Comparison of ENCODE assay signal across 16 cellular contexts in the genomic region with DNA sequence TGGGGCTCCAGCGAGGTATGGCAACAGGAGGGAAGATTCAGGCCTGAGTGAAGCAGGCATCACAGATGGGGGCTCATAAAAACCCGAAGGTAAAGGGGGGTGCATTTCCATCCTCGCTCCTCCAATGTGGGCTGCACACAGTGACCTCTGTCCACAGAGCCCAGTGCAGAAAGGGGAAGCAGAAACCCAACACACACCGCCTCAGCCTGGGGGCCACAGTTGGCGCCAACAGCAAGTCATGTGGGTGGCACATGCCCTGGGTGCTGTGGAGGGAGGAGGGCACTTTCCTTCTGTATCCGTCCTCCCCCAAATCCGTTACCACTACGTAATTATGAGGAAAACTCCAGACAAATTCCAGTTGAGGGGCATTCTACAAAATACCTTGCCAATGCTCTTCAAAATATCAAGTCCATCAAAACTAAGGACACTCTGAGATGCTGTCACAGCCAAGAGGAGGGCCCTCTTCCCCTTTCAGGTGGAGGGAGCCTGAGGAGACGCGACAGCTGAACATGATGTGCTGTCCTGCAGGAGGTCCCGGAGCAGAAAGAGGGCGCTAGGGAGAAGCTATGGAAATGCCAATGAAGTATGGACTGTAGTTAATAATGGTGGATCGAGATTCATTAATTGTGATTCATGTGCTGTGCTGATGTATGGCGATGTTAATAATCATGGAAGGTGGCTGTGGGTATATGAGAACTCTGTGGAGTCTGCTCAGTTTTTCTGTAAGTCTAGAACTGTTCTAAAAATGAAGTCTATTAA. TPM values are rescaled to one million over a fixed set of nuclear protein-coding genes. Genes with fewer than 3 reads are reported as not detected.
A peak's percentile ranks its signal among the peaks of the same experiment; 100 is the strongest.
DNase-seq lines count a peak whose midpoint lies in the region; TF ChIP-seq lines count a peak whose summit lies in the region.
"Had no signal": no experiment of that assay in that cellular context is flagged by ENCODE, and none has a peak within 500 bp of the region (broad histone marks: within the 10 kb centered on the region; RNA-seq: fewer than 3 reads in every experiment).

No MANE protein-coding gene starts in this region.

- peak overlapping the region; percentile 62 for H3K23ac ChIP-seq in neuronal stem cell (ENCODE audit: low read depth, low read length, poor library complexity)

- H3K27me3 ChIP-seq in neuronal stem cell (ENCODE audit: control insufficient read depth in 3 of 3, insufficient read depth in 3 of 3, low read depth in 1 of 3, low read length in 3 of 3), result no peaks in the 10 kb centered on the region
- H3K27me3 ChIP-seq in ascending aorta, result no peaks in the 10 kb centered on the region
- H3K27me3 ChIP-seq: SJSA1 had no signal

- no peak overlapping the region for H2AFZ ChIP-seq in neuronal stem cell (ENCODE audit: low read length)

- H3K9me3 ChIP-seq in neuronal stem cell (replicated peaks in 1 of 2; ENCODE audit: control insufficient read depth in 2 of 2, insufficient read depth in 1 of 2, low read depth in 1 of 2, low read length in 2 of 2) (peaks cover 2 to 12% of the 10 kb centered on the region in 2 donors), ascending aorta (no peaks in the 10 kb centered on the region)
- H3K9me3 ChIP-seq: neutrophil, SJSA1 had no signal

- H3K4me3 ChIP-seq in cardiac fibroblast (replicated peaks in 1 of 2; ENCODE audit: low read depth in 2 of 2, low read length in 2 of 2) (no peak overlapping the region), neuronal stem cell (ENCODE audit: low read length in 2 of 2) (no peak overlapping the region), ascending aorta (no peak overlapping the region)
- H3K4me3 ChIP-seq: SJSA1 had no signal

- H2AK5ac ChIP-seq in neuronal stem cell (ENCODE audit: low read depth, low read length), result no peak overlapping the region

- peaks cover 2 to 8% of the 10 kb centered on the region in 2 donors for H3K36me3 ChIP-seq in neuronal stem cell (replicated peaks in 1 of 2; ENCODE audit: control insufficient read depth in 2 of 2, insufficient read depth in 2 of 2, low read length in 2 of 2)
- H3K36me3 ChIP-seq in ascending aorta, result no peaks in the 10 kb centered on the region
- H3K36me3 ChIP-seq: neutrophil, SJSA1 had no signal

- H4K8ac ChIP-seq in neuronal stem cell (ENCODE audit: low read depth, low read length), result no peak overlapping the region

- no peak overlapping the region for H2BK15ac ChIP-seq in neuronal stem cell (ENCODE audit: low read length)

- no peak overlapping the region for H3K18ac ChIP-seq in neuronal stem cell (ENCODE audit: low read length)

- DNase-seq in NCI-H748 (lab: John Stamatoyannopoulos, UW; ENCODE audit: unreplicated experiment), result peak; percentile 19
- no peak for DNase-seq in NCI-H748 treated with DMSO at 0.1 percent for 48 hours (lab: John Stamatoyannopoulos, UW)
- DNase-seq in MV-4-11 (lab: John Stamatoyannopoulos, UW), result peak; percentile 25
- no peak for DNase-seq in cardiac fibroblast (ENCODE audit: low read depth in 2 of 2)
- DNase-seq in neuronal stem cell (ENCODE audit: low spot score), result no peak
- DNase-seq in ascending aorta (ENCODE audit: low spot score in 2 of 2), result no peak
- DNase-seq in hippocampal formation (lab: John Stamatoyannopoulos, UW), result no peak
- DNase-seq in SKM-1 treated with dmso at 0.1 percent for 144 hours (lab: John Stamatoyannopoulos, UW; ENCODE audit: unreplicated experiment), result no peak
- DNase-seq: activated naive CD4-positive, alpha-beta T cell; foreskin melanocyte; left colon had no signal

- H3K27ac ChIP-seq in neuronal stem cell (replicated peaks; ENCODE audit: low read length), result no peak overlapping the region
- no peak overlapping the region for H3K27ac ChIP-seq in ascending aorta
- H3K27ac ChIP-seq: neutrophil, SJSA1 had no signal

- TF ChIP-seq CTCF in cardiac fibroblast (IDR thresholded peaks at IDR 0.05; ENCODE audit: low read depth, low read length) (peak; percentile 9), ascending aorta (IDR thresholded peaks at IDR 0.05) (no peak)

- no peak overlapping the region for H2BK12ac ChIP-seq in neuronal stem cell (ENCODE audit: low read length)

- no peak overlapping the region for H2BK5ac ChIP-seq in neuronal stem cell (ENCODE audit: low read length)

- H4K91ac ChIP-seq in neuronal stem cell (ENCODE audit: low read depth, low read length, poor library complexity), result no peak overlapping the region

- peaks cover 2 to 6% of the 10 kb centered on the region in 2 donors for H3K4me1 ChIP-seq in neuronal stem cell (ENCODE audit: control insufficient read depth in 2 of 2, insufficient read depth in 1 of 2, low read depth in 1 of 2, low read length in 2 of 2)
- H3K4me1 ChIP-seq in ascending aorta, result no peaks in the 10 kb centered on the region

- H3K9ac ChIP-seq in neuronal stem cell (ENCODE audit: low read depth, low read length, poor library complexity), result no peak overlapping the region

- H3K4me2 ChIP-seq in neuronal stem cell (ENCODE audit: insufficient read depth, low read length, poor library complexity, severe bottlenecking), result no peak overlapping the region

- no peak overlapping the region for H3K14ac ChIP-seq in neuronal stem cell (ENCODE audit: low read length)

- no peak overlapping the region for H3K4ac ChIP-seq in neuronal stem cell (ENCODE audit: low read length)

- H3K79me1 ChIP-seq in neuronal stem cell (ENCODE audit: low read depth, low read length), result peaks cover 19% of the 10 kb centered on the region

- intact Hi-C loops in ascending aorta (cut with DNase I), result no loop called here

- no peak overlapping the region for H2BK120ac ChIP-seq in neuronal stem cell (ENCODE audit: low read depth, low read length)

- WGBS in neuronal stem cell (ENCODE audit: extremely low coverage in 2 of 2, insufficient read length in 2 of 2, insufficient replicate concordance in 1 of 2), 2 donors, result no CpG with 5 or more reads among the region's 14 CpGs

RNA-seq across cellular contexts. Expression of gene APBA2, which starts 16.4 kb away (rescaled TPM):
- polyA plus RNA-seq in neuronal stem cell (2013, experiment 1 of 2), result 30.6 TPM
- 29.0 TPM for polyA plus RNA-seq in neuronal stem cell (2013, experiment 2 of 2)
- 2.4 TPM for total RNA-seq in ascending aorta
- total RNA-seq: MCF 10A had no signal

RNA-seq across cellular contexts. Expression of gene GOLGA6L7, which starts 53.7 kb away (rescaled TPM):
- not detected for polyA plus RNA-seq in neuronal stem cell (2013, experiment 1 of 2)
- polyA plus RNA-seq in neuronal stem cell (2013, experiment 2 of 2), result not detected
- total RNA-seq in ascending aorta, result not detected
- total RNA-seq: left colon, MCF 10A, NCI-H460, SJSA1, urinary bladder had no signal
- polyA plus RNA-seq: urinary bladder had no signal

Comparison
In these comparisons a context has a peak if more than half of its experiments do, and no peak if none do; other contexts are left out.
1. DNase-seq: peak in NCI-H748 (single experiment) and MV-4-11 (single experiment); none in NCI-H748 treated with DMSO at 0.1 percent for 48 hours (single experiment), cardiac fibroblast (0 of 2), neuronal stem cell (single experiment), ascending aorta (0 of 2), hippocampal formation (0 of 2) and SKM-1 treated with dmso at 0.1 percent for 144 hours (single experiment).